Comparison of ENCODE assay signal across 15 cellular contexts in genomic region chr1:86948212-86948611, GRCh38.
"Had no signal": no experiment of that assay in that cellular context is flagged by ENCODE, and none has a peak within 500 bp of the region (broad histone marks: within the 10 kb centered on the region; RNA-seq: fewer than 3 reads in every experiment).

No MANE protein-coding gene starts in this region.

- DNase-seq: activated CD4-positive, alpha-beta T cell treated with anti-CD3 and anti-CD28 coated beads for 1 hour; activated CD4-positive, alpha-beta T cell treated with anti-CD3 and anti-CD28 coated beads, Interleukin-2, amount 50 U/mL, for 48 hours; activated CD8-positive, alpha-beta memory T cell treated with anti-CD3 and anti-CD28 coated beads, Interleukin-2, amount 10 ng/mL, durations not matched to agents 7 days and 5 days; activated effector memory CD4-positive, alpha-beta T cell treated with Interleukin-2 at 50 U/mL for 16 hours; activated T-cell treated with anti-CD3 and anti-CD28 coated beads, Interleukin-2, amount 50 U/mL, for 24 hours; dorsolateral prefrontal cortex; foreskin melanocyte; stimulated activated CD4-positive, alpha-beta T cell treated with anti-CD3 and anti-CD28 coated beads, Interleukin-4, amount 100 ng/mL, for 1 hour; stimulated activated CD8-positive, alpha-beta memory T cell treated with anti-CD3 and anti-CD28 coated beads, Interleukin-4, amount 100 ng/mL, for 48 hours; stimulated activated naive CD8-positive, alpha-beta T cell treated with anti-CD3 and anti-CD28 coated beads, Interleukin-15, amount 100 ng/mL, for 72 hours; T-helper 9 cell; uterus had no signal

- H3K36me3 ChIP-seq: esophagus muscularis mucosa, thoracic aorta, uterus had no signal

- H3K4me3 ChIP-seq: dorsolateral prefrontal cortex, esophagus muscularis mucosa, thoracic aorta, uterus had no signal

- H3K4me1 ChIP-seq: uterus had no signal

- ATAC-seq: activated CD8-positive, alpha-beta memory T cell treated with anti-CD3 and anti-CD28 coated beads, Interleukin-2, amount 10 ng/mL, durations not matched to agents 7 days and 5 days; natural killer cell treated with Interleukin-12 subunit alpha and Interleukin-12 subunit beta and Interleukin-15 and Interleukin-18, amount 100 ng/mL, for 72 hours; stimulated activated naive CD8-positive, alpha-beta T cell treated with anti-CD3 and anti-CD28 coated beads, Interleukin-15, amount 100 ng/mL, for 72 hours had no signal

- H3K27me3 ChIP-seq: dorsolateral prefrontal cortex, esophagus muscularis mucosa, uterus had no signal

- H3K9me3 ChIP-seq: esophagus muscularis mucosa, thoracic aorta, uterus had no signal

- H3K27ac ChIP-seq: dorsolateral prefrontal cortex, esophagus muscularis mucosa, thoracic aorta, uterus had no signal
